Comparison of ENCODE assay signal across 24 cellular contexts in genomic region chr13:65582160-65582559, GRCh38.
"Had no signal": no experiment of that assay in that cellular context is flagged by ENCODE, and none has a peak within 500 bp of the region (broad histone marks: within the 10 kb centered on the region; RNA-seq: fewer than 3 reads in every experiment).

No MANE protein-coding gene starts in this region.

- ATAC-seq: activated CD4-positive, CD25-positive, alpha-beta regulatory T cell treated with anti-CD3 and anti-CD28 coated beads, Interleukin-2, amount 50 U/mL, for 24 hours; activated CD8-positive, alpha-beta memory T cell treated with anti-CD3 and anti-CD28 coated beads, Interleukin-2, amount 10 ng/mL, durations not matched to agents 7 days and 5 days; activated CD8-positive, alpha-beta T cell treated with anti-CD3 and anti-CD28 coated beads for 36 hours; body of pancreas; heart left ventricle; left lung; naive thymus-derived CD8-positive, alpha-beta T cell; right lobe of liver had no signal

- H3K4me3 Mint-ChIP-seq: activated CD4-positive, alpha-beta T cell treated with anti-CD3 and anti-CD28 coated beads, Interleukin-2, amount 10 ng/mL, durations not matched to agents 7 days and 5 days; activated CD8-positive, alpha-beta memory T cell treated with anti-CD3 and anti-CD28 coated beads, Interleukin-2, amount 10 ng/mL, durations not matched to agents 7 days and 5 days; activated CD8-positive, alpha-beta T cell treated with anti-CD3 and anti-CD28 coated beads for 36 hours; activated naive CD4-positive, alpha-beta T cell treated with anti-CD3 and anti-CD28 coated beads, Interleukin-2, amount 50 U/mL, for 24 hours; immature natural killer cell; mesothelial cell of epicardium; naive thymus-derived CD8-positive, alpha-beta T cell; stimulated activated naive CD8-positive, alpha-beta T cell treated with anti-CD3 and anti-CD28 coated beads, Interleukin-15, Interleukin-2, amounts not matched to agents 100 ng/mL and 50 ng/mL, for 24 hours had no signal

- H3K36me3 ChIP-seq: heart left ventricle, left lung, right lobe of liver, thyroid gland had no signal

- H3K27ac ChIP-seq: body of pancreas, heart left ventricle, left lung, parathyroid adenoma, right lobe of liver, skin epidermis, thyroid gland had no signal

- H3K27me3 ChIP-seq: body of pancreas, heart left ventricle, left lung, right lobe of liver, thyroid gland had no signal

- DNase-seq: activated CD4-positive, alpha-beta T cell treated with anti-CD3 and anti-CD28 coated beads, Interleukin-2, amount 10 ng/mL, durations not matched to agents 7 days and 5 days; activated CD8-positive, alpha-beta memory T cell treated with anti-CD3 and anti-CD28 coated beads, Interleukin-2, amount 10 ng/mL, durations not matched to agents 7 days and 5 days; activated CD8-positive, alpha-beta T cell treated with anti-CD3 and anti-CD28 coated beads for 36 hours; activated gamma-delta T cell treated with Interleukin-2 at 50 U/mL for 16 hours; activated T-cell treated with anti-CD3 and anti-CD28 coated beads for 4 hours; anterior cingulate cortex; body of pancreas; heart left ventricle; immature natural killer cell; kidney glomerular epithelial cell; left lung; naive thymus-derived CD8-positive, alpha-beta T cell; nucleus accumbens; right lobe of liver; stimulated activated CD4-positive, alpha-beta T cell treated with anti-CD3 and anti-CD28 coated beads, Interleukin-1b, Interleukin-23, amount 100 ng/mL, for 48 hours; substantia nigra; thyroid gland had no signal

- H3K4me1 ChIP-seq: body of pancreas, heart left ventricle, left lung, parathyroid adenoma, right lobe of liver, thyroid gland had no signal

- H3K9me3 ChIP-seq: body of pancreas, right lobe of liver, thyroid gland had no signal

- H3K36me3 Mint-ChIP-seq: activated CD8-positive, alpha-beta memory T cell treated with anti-CD3 and anti-CD28 coated beads, Interleukin-2, amount 10 ng/mL, durations not matched to agents 7 days and 5 days; activated naive CD4-positive, alpha-beta T cell treated with anti-CD3 and anti-CD28 coated beads, Interleukin-2, amount 50 U/mL, for 24 hours; immature natural killer cell; naive thymus-derived CD8-positive, alpha-beta T cell had no signal

- H3K27ac Mint-ChIP-seq: activated CD4-positive, alpha-beta T cell treated with anti-CD3 and anti-CD28 coated beads, Interleukin-2, amount 10 ng/mL, durations not matched to agents 7 days and 5 days; activated CD8-positive, alpha-beta memory T cell treated with anti-CD3 and anti-CD28 coated beads, Interleukin-2, amount 10 ng/mL, durations not matched to agents 7 days and 5 days; activated CD8-positive, alpha-beta T cell treated with anti-CD3 and anti-CD28 coated beads for 36 hours; activated naive CD4-positive, alpha-beta T cell treated with anti-CD3 and anti-CD28 coated beads, Interleukin-2, amount 50 U/mL, for 24 hours; immature natural killer cell; mesothelial cell of epicardium; naive thymus-derived CD8-positive, alpha-beta T cell; stimulated activated naive CD8-positive, alpha-beta T cell treated with anti-CD3 and anti-CD28 coated beads, Interleukin-15, Interleukin-2, amounts not matched to agents 100 ng/mL and 50 ng/mL, for 24 hours had no signal

- H3K27me3 Mint-ChIP-seq: activated CD4-positive, alpha-beta T cell treated with anti-CD3 and anti-CD28 coated beads, Interleukin-2, amount 10 ng/mL, durations not matched to agents 7 days and 5 days; activated CD8-positive, alpha-beta memory T cell treated with anti-CD3 and anti-CD28 coated beads, Interleukin-2, amount 10 ng/mL, durations not matched to agents 7 days and 5 days; activated CD8-positive, alpha-beta T cell treated with anti-CD3 and anti-CD28 coated beads for 36 hours; activated naive CD4-positive, alpha-beta T cell treated with anti-CD3 and anti-CD28 coated beads, Interleukin-2, amount 50 U/mL, for 24 hours; naive thymus-derived CD8-positive, alpha-beta T cell; stimulated activated naive CD8-positive, alpha-beta T cell treated with anti-CD3 and anti-CD28 coated beads, Interleukin-15, Interleukin-2, amounts not matched to agents 100 ng/mL and 50 ng/mL, for 24 hours had no signal

- H2AFZ ChIP-seq: parathyroid adenoma had no signal

- H3K4me3 ChIP-seq: body of pancreas, heart left ventricle, left lung, lung, right lobe of liver, skin epidermis, thyroid gland had no signal

- H3K9ac ChIP-seq: parathyroid adenoma had no signal

- H3K79me2 ChIP-seq: parathyroid adenoma had no signal

- H3K9me3 Mint-ChIP-seq: activated naive CD4-positive, alpha-beta T cell treated with anti-CD3 and anti-CD28 coated beads, Interleukin-2, amount 50 U/mL, for 24 hours had no signal

- H3K4me1 Mint-ChIP-seq: activated CD4-positive, alpha-beta T cell treated with anti-CD3 and anti-CD28 coated beads, Interleukin-2, amount 10 ng/mL, durations not matched to agents 7 days and 5 days; activated CD8-positive, alpha-beta memory T cell treated with anti-CD3 and anti-CD28 coated beads, Interleukin-2, amount 10 ng/mL, durations not matched to agents 7 days and 5 days; activated naive CD4-positive, alpha-beta T cell treated with anti-CD3 and anti-CD28 coated beads, Interleukin-2, amount 50 U/mL, for 24 hours; immature natural killer cell; naive thymus-derived CD8-positive, alpha-beta T cell had no signal
